ENCODE assay signal across 8 cellular contexts in the genomic region with DNA sequence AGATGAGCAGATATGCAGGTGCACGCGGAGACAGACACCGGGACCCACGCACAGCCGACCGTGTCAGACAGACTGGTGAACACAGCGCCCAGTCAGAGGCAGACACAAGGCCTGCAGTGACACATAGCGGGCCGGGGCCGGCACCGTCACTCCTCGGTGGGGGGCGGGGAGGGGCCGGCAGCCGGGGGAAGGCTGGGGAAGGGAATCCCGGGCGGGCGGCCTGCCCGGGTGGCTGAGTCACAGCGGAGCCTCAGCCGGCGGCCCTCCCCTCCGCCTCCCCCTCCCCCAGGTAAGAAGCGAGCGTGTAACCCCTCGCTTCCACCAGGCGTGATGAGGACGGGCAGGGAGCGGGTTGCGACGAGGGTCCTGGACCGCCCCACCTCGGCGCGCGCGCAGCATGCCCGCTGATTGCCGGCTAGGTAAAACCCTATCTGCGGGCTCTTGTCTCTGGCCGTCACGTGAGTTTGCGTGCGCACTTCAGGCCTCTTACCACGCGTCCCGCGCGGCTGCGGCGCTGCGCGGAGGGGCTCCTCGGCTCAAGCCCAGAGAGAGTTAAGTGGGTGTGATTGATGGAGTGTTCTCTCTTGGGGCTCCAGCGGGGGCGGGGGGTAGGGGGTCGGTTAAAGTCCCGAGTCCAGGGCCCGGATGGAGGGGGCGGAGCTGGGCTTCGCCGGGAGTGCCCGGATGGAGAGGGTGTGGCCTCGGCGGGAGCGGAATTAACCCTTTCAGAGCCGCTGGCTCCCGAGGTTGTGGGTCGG. TPM values are rescaled to one million over a fixed set of nuclear protein-coding genes. Genes with fewer than 3 reads are reported as not detected.
DNase-seq lines count a peak whose midpoint lies in the region; ATAC-seq and TF ChIP-seq lines count a peak whose summit lies in the region.

No MANE protein-coding gene starts in this region.

- peak overlapping the region; percentile 82 for H3K4me3 ChIP-seq in GM12864 (ENCODE audit: low read depth, low read length)

- peak; percentile 13 for ATAC-seq in HG02973 (IDR thresholded peaks at IDR 0.05; ENCODE audit: unreplicated experiment)

- TF ChIP-seq CTCF in GM12864 (IDR thresholded peaks at IDR 0.05; ENCODE audit: low read depth, low read length, missing control alignments): no peak

- DNase-seq in GM12864 (ENCODE audit: low read depth): no peak
- peak; percentile 80 for DNase-seq in NCI-H226
- DNase-seq in activated CD4-positive, alpha-beta T cell treated with anti-CD3 and anti-CD28 coated beads for 1 hour: peak; percentile 95
- DNase-seq in cerebellum (ENCODE audit: low spot score): peak; percentile 89
- peak; percentile 94 for DNase-seq in kidney tubule cell (ENCODE audit: low spot score)
- DNase-seq in stimulated activated CD4-positive, alpha-beta T cell treated with anti-CD3 and anti-CD28 coated beads, Interleukin-1b, Interleukin-23, amount 100 ng/mL, for 24 hours (ENCODE audit: low read depth in 4 of 4, low spot score in 1 of 4): peak; percentile 82 to 94 (median 90)
- no peak for DNase-seq in cortex of kidney (lab: John Stamatoyannopoulos, UW)

RNA-seq across cellular contexts. Expression of a gene that starts 7.8 kb away (rescaled TPM):
- 16.2 TPM for total RNA-seq in cerebellum

RNA-seq across cellular contexts. Expression of a gene that starts 13.1 kb away (rescaled TPM):
- total RNA-seq in cerebellum: 3.2 TPM

RNA-seq across cellular contexts. Expression of a gene that starts 15.6 kb away (rescaled TPM):
- total RNA-seq in cerebellum: 28.6 TPM

RNA-seq across cellular contexts. Expression of a gene that starts 16.0 kb away (rescaled TPM):
- total RNA-seq in cerebellum: 15.3 TPM

RNA-seq across cellular contexts. Expression of a gene that starts 46.8 kb away (rescaled TPM):
- 121 TPM for total RNA-seq in cerebellum

Comparison
In these comparisons a context has a peak if more than half of its experiments do, and no peak if none do; other contexts are left out.
1. DNase-seq: peak in NCI-H226 (single experiment), activated CD4-positive, alpha-beta T cell treated with anti-CD3 and anti-CD28 coated beads for 1 hour (single experiment), cerebellum (single experiment), kidney tubule cell (single experiment) and stimulated activated CD4-positive, alpha-beta T cell treated with anti-CD3 and anti-CD28 coated beads, Interleukin-1b, Interleukin-23, amount 100 ng/mL, for 24 hours (4 of 4); none in GM12864 (single experiment) and cortex of kidney (single experiment).